8 cellular contexts compared by ENCODE assay signal in genomic region chrX:78105944-78106650, GRCh38. TPM values are rescaled to one million over a fixed set of nuclear protein-coding genes. Genes with fewer than 3 reads are reported as not detected.
DNase-seq lines count a peak whose midpoint lies in the region; ATAC-seq and TF ChIP-seq lines count a peak whose summit lies in the region.

No MANE protein-coding gene starts in this region.

- H3K27ac ChIP-seq in SK-N-MC: no peak overlapping the region
- H3K27ac ChIP-seq in sigmoid colon: peak overlapping the region in 3 of 4 donors; percentile 93 to 97 (median 95)

- 39 to 72% methylated on average over 11 of the region's 11 CpGs for WGBS in sigmoid colon, 2 donors

- no peak for TF ChIP-seq POLR2A in sigmoid colon (IDR thresholded peaks at IDR 0.05)

- intact Hi-C loops in sigmoid colon (cut with DNase I): loop anchor here (2.0 to 10.0 kb wide), 2 partner anchors 195 to 321 kb away; partner anchors contain the start of genes ATP7A and ATRX
- intact Hi-C loops in posterior cingulate gyrus (cut with DNase I): no loop called here

- no peak for DNase-seq in SK-N-MC (ENCODE audit: low read depth, low spot score)
- peak in 1 of 3 experiments; percentile 2 for DNase-seq in effector memory CD8-positive, alpha-beta T cell
- DNase-seq in sigmoid colon: no peak
- no peak for DNase-seq in posterior cingulate gyrus
- no peak for DNase-seq in left lobe of liver (ENCODE audit: low spot score)
- DNase-seq in EL: no peak
- DNase-seq in HK-2 (ENCODE audit: unreplicated experiment): no peak

- no peak for ATAC-seq in effector memory CD8-positive, alpha-beta T cell (replicated peaks)
- no peak for ATAC-seq in left lobe of liver

- H3K27me3 ChIP-seq in sigmoid colon: no peaks in the 10 kb centered on the region

- peaks cover 43% of the 10 kb centered on the region for H3K36me3 Mint-ChIP-seq in effector memory CD8-positive, alpha-beta T cell (ENCODE audit: insufficient read depth)

- peak overlapping the region; percentile 88 for H3K4me3 Mint-ChIP-seq in effector memory CD8-positive, alpha-beta T cell

- H3K9me3 Mint-ChIP-seq in effector memory CD8-positive, alpha-beta T cell: no peaks in the 10 kb centered on the region

- no peaks in the 10 kb centered on the region for H3K27me3 Mint-ChIP-seq in effector memory CD8-positive, alpha-beta T cell

- no peak for TF ChIP-seq CTCF in GM12875 (IDR thresholded peaks at IDR 0.05; ENCODE audit: borderline replicate concordance, insufficient read depth, low read depth, low read length)
- TF ChIP-seq CTCF in sigmoid colon (IDR thresholded peaks at IDR 0.05): no peak

- no peak for TF ChIP-seq EP300 in sigmoid colon (IDR thresholded peaks at IDR 0.05)

- peaks cover 0 to 40% (median 30%) of the 10 kb centered on the region in 4 donors for H3K4me1 ChIP-seq in sigmoid colon

- peak overlapping the region; percentile 94 for H3K9ac ChIP-seq in SK-N-MC (ENCODE audit: insufficient read length)

- H3K27ac Mint-ChIP-seq in effector memory CD8-positive, alpha-beta T cell: peak overlapping the region; percentile 90 to 95

- peaks cover 33 to 42% of the 10 kb centered on the region in 2 donors for H3K4me1 Mint-ChIP-seq in effector memory CD8-positive, alpha-beta T cell (ENCODE audit: low read depth in 2 of 2)

- H3K9me3 ChIP-seq in SK-N-MC (ENCODE audit: low read depth, low read length) (no peaks in the 10 kb centered on the region), sigmoid colon (no peaks in the 10 kb centered on the region)

- peaks cover 36% of the 10 kb centered on the region for H3K36me3 ChIP-seq in SK-N-MC (ENCODE audit: insufficient read depth, low read length)
- H3K36me3 ChIP-seq in sigmoid colon: peaks cover 0 to 12% (median 0%) of the 10 kb centered on the region in 4 donors

- H3K4me3 ChIP-seq in GM12875 (ENCODE audit: low read depth, low read length) (peak overlapping the region; percentile 81), SK-N-MC (peak overlapping the region; percentile 88), sigmoid colon (peak overlapping the region in 1 of 4 donors; percentile 78)

RNA-seq across cellular contexts. Expression of gene PGK1, which starts 2.0 kb away (rescaled TPM):
- total RNA-seq in sigmoid colon (100 to 1,000 TPM in 2 of 4 donors, 10 to 100 TPM in 2; 92.8 to 101 (median 96.9) TPM), left lobe of liver (158 TPM)
- 100 to 1,000 TPM; 190 to 277 (median 227) TPM for polyA plus RNA-seq in sigmoid colon

RNA-seq across cellular contexts. Expression of gene TAF9B, which starts 33.4 kb away (rescaled TPM):
- total RNA-seq in sigmoid colon (10 to 100 TPM; 34.1 to 48.9 (median 41.2) TPM), left lobe of liver (3.0 TPM)
- 1 to 10 TPM; 5.3 to 7.0 (median 6.6) TPM for polyA plus RNA-seq in sigmoid colon
